8 cellular contexts compared by ENCODE assay signal in genomic region chr10:93465806-93466675, GRCh38. TPM values are rescaled to one million over a fixed set of nuclear protein-coding genes. Genes with fewer than 3 reads are reported as not detected.
A peak's percentile ranks its signal among the peaks of the same experiment; 100 is the strongest.
DNase-seq lines count a peak whose midpoint lies in the region; ATAC-seq and TF ChIP-seq lines count a peak whose summit lies in the region.

No MANE protein-coding gene starts in this region.

- H3K9ac ChIP-seq in HUES6 (ENCODE audit: low read length): peak overlapping the region; percentile 40
- H3K9ac ChIP-seq in smooth muscle cell (ENCODE audit: low read depth): peak overlapping the region; percentile 82

- peaks cover 51% of the 10 kb centered on the region for H3F3A ChIP-seq in smooth muscle cell (ENCODE audit: low read depth)

- H3K27ac ChIP-seq in HUES6 (ENCODE audit: low read depth, low read length): peak overlapping the region; percentile 28; the same call in 1 of the 2 replicates
- H3K27ac ChIP-seq in adipose tissue (ENCODE audit: low read depth, low read length): peak overlapping the region; percentile 85
- H3K27ac ChIP-seq in smooth muscle cell (ENCODE audit: low read depth): peak overlapping the region; percentile 94

- H3K4me3 ChIP-seq in HUES6 (ENCODE audit: low read depth, low read length) (no peak overlapping the region), smooth muscle cell (no peak overlapping the region)

- WGBS in adipose tissue, 3 donors: 27 to 36% (median 36%) methylated on average over 8 of the region's 8 CpGs
- 36% methylated on average over 8 of the region's 8 CpGs for WGBS in smooth muscle cell (ENCODE audit: low lambda C conversion rate)

- H3K4me1 ChIP-seq in HUES6 (ENCODE audit: control insufficient read depth, insufficient read depth, low read length) (peaks cover 19% of the 10 kb centered on the region), smooth muscle cell (ENCODE audit: low read depth) (peaks cover 16% of the 10 kb centered on the region)

- H3K27me3 ChIP-seq in HUES6 (ENCODE audit: control insufficient read depth, insufficient read depth, low read length): no peaks in the 10 kb centered on the region
- no peaks in the 10 kb centered on the region for H3K27me3 ChIP-seq in smooth muscle cell (ENCODE audit: low read depth)

- DNase-seq in 8988T: peak; percentile 79
- DNase-seq in left ventricle myocardium superior: peak; percentile 84
- DNase-seq in smooth muscle cell (lab: John Stamatoyannopoulos, UW; ENCODE audit: unreplicated experiment): peak; percentile 31
- DNase-seq in activated CD4-positive, CD25-positive, alpha-beta regulatory T cell treated with anti-CD3 and anti-CD28 coated beads, Interleukin-2, amount 50 U/mL, for 72 hours: no peak
- no peak for DNase-seq in T-helper 2 cell

- H3K9me3 ChIP-seq in HUES6 (ENCODE audit: control insufficient read depth, insufficient read depth, low read depth, low read length) (peaks cover 4% of the 10 kb centered on the region), smooth muscle cell (replicated peaks; ENCODE audit: low read depth) (no peaks in the 10 kb centered on the region)

- H3K4me2 ChIP-seq in smooth muscle cell: peak overlapping the region; percentile 45

- TF ChIP-seq CTCF in smooth muscle cell (IDR thresholded peaks at IDR 0.05; ENCODE audit: borderline replicate concordance, insufficient read depth, poor library complexity, severe bottlenecking): no peak

- H2AFZ ChIP-seq in smooth muscle cell (ENCODE audit: low read depth): no peak overlapping the region

- intact Hi-C loops in left ventricle myocardium superior (cut with micrococcal nuclease): no loop called here

- peak; percentile 82 for ATAC-seq in left ventricle myocardium superior
- ATAC-seq in GM21526 (IDR thresholded peaks at IDR 0.05; ENCODE audit: low FRiP score, unreplicated experiment): no peak

- no peaks in the 10 kb centered on the region for H4K20me1 ChIP-seq in smooth muscle cell (ENCODE audit: low read depth)

- peaks cover 63% of the 10 kb centered on the region for H3K79me2 ChIP-seq in smooth muscle cell (ENCODE audit: low read depth)

- no peaks in the 10 kb centered on the region for H3K36me3 ChIP-seq in HUES6 (ENCODE audit: control insufficient read depth, insufficient read depth, low read length)
- H3K36me3 ChIP-seq in smooth muscle cell (ENCODE audit: low read depth): no peaks in the 10 kb centered on the region

RNA-seq across cellular contexts. Expression of gene MYOF, which starts 16.1 kb away (rescaled TPM):
- polyA plus RNA-seq in adipose tissue (10 to 100 TPM in 2 of 3 donors, 1 to 10 TPM in 1; 6.2 to 32.1 (median 11.6) TPM), smooth muscle cell (29.6 and 45.1 TPM in 2 replicates)
- total RNA-seq in left ventricle myocardium superior (21.0 TPM), smooth muscle cell (99.5 and 99.6 TPM in 2 replicates)

RNA-seq across cellular contexts. Expression of gene CEP55, which starts 30.4 kb away (rescaled TPM):
- polyA plus RNA-seq in adipose tissue: 1 to 10 TPM in 1 of 3 donors, under 1 TPM in 2; 0.15 to 2.6 (median 0.22) TPM
- total RNA-seq in left ventricle myocardium superior: 0.40 TPM
- 6.5 and 9.3 TPM in 2 replicates for total RNA-seq in smooth muscle cell
- 5.4 and 6.8 TPM in 2 replicates for polyA plus RNA-seq in smooth muscle cell

Comparison
In these comparisons a context has a peak if more than half of its experiments do, and no peak if none do; other contexts are left out.
1. DNase-seq: peak in 8988T (single experiment), left ventricle myocardium superior (single experiment) and smooth muscle cell (single experiment); none in activated CD4-positive, CD25-positive, alpha-beta regulatory T cell treated with anti-CD3 and anti-CD28 coated beads, Interleukin-2, amount 50 U/mL, for 72 hours (single experiment) and T-helper 2 cell (0 of 5).
2. H3K27ac ChIP-seq: peak in every context shown above with its lines; median percentile 94 in smooth muscle cell; 85 in adipose tissue; 28 in HUES6.